ENCODE assay signal across 8 cellular contexts in genomic region chr2:218959141-218959731, GRCh38. TPM values are rescaled to one million over a fixed set of nuclear protein-coding genes. Genes with fewer than 3 reads are reported as not detected.
DNase-seq lines count a peak whose midpoint lies in the region; ATAC-seq, FAIRE-seq and TF ChIP-seq lines count a peak whose summit lies in the region.

TSS of gene CDK5R2 (plus strand) at chr2:218959666. CDS start at chr2:218959821, 155 bp downstream.

- H3K27ac ChIP-seq in RWPE1: no peak within 1 kb of the TSS

- H3K4me1 Mint-ChIP-seq in activated naive CD8-positive, alpha-beta T cell treated with anti-CD3 and anti-CD28 coated beads, Interleukin-2, amount 10 ng/mL, durations not matched to agents 7 days and 5 days: peaks cover 5% of the 10 kb centered on the region

- peak; percentile 91 for ATAC-seq in activated naive CD8-positive, alpha-beta T cell treated with anti-CD3 and anti-CD28 coated beads, Interleukin-2, amount 10 ng/mL, durations not matched to agents 7 days and 5 days (ENCODE audit: low read depth)
- peak; percentile 53 for ATAC-seq in Right ventricle myocardium inferior

- H3K9me3 Mint-ChIP-seq in activated naive CD8-positive, alpha-beta T cell treated with anti-CD3 and anti-CD28 coated beads, Interleukin-2, amount 10 ng/mL, durations not matched to agents 7 days and 5 days: no peaks in the 10 kb centered on the region

- no peaks in the 10 kb centered on the region for H3K36me3 Mint-ChIP-seq in activated naive CD8-positive, alpha-beta T cell treated with anti-CD3 and anti-CD28 coated beads, Interleukin-2, amount 10 ng/mL, durations not matched to agents 7 days and 5 days

- in situ Hi-C loops in G401 (cut with HindIII; ENCODE audit: low sequenced_read_pairs): no loop called here

- no peak for TF ChIP-seq POLR2A in H54 (IDR thresholded peaks at IDR 0.05; ENCODE audit: low read depth, low read length)

- H3K27me3 Mint-ChIP-seq in activated naive CD8-positive, alpha-beta T cell treated with anti-CD3 and anti-CD28 coated beads, Interleukin-2, amount 10 ng/mL, durations not matched to agents 7 days and 5 days: peaks cover 70% of the 10 kb centered on the region

- POLR2A ChIA-PET in RWPE1 (lab: Yijun Ruan, JAX; ENCODE audit: low non-redundant PET): no interaction called here
- POLR2A ChIA-PET in activated naive CD8-positive, alpha-beta T cell treated with anti-CD3 and anti-CD28 coated beads, Interleukin-2, amount 10 ng/mL, durations not matched to agents 7 days and 5 days (lab: Charles Lee): no interaction called here

- DNase-seq in G401 (ENCODE audit: low spot score): peak; percentile 96
- DNase-seq in H54 (ENCODE audit: insufficient read length, low spot score): peak; percentile 100
- no peak for DNase-seq in LNCaP clone FGC (ENCODE audit: low read depth)
- DNase-seq in RWPE1 (ENCODE audit: low spot score): peak; percentile 100
- peak; percentile 76 for DNase-seq in activated naive CD8-positive, alpha-beta T cell treated with anti-CD3 and anti-CD28 coated beads, Interleukin-2, amount 10 ng/mL, durations not matched to agents 7 days and 5 days
- DNase-seq in Right ventricle myocardium inferior (ENCODE audit: missing footprints): peak; percentile 78
- DNase-seq in pons (ENCODE audit: low spot score): peak; percentile 57
- DNase-seq in ureter (ENCODE audit: low spot score): peak; percentile 83

- TF ChIP-seq CTCF in LNCaP clone FGC (IDR thresholded peaks at IDR 0.05; ENCODE audit: control insufficient read depth, extremely low read depth, insufficient read depth) (no peak), RWPE1 (conservative IDR thresholded peaks at IDR 0.05; ENCODE audit: low read depth) (no peak)

- CTCF ChIA-PET in RWPE1 (lab: Yijun Ruan, JAX): interaction anchor here (0.6 to 2.0 kb wide), 5 partner anchors 9 to 107 kb away, joined by 3 to 10 read pairs (median 4); no protein-coding TSS in a partner anchor

- peak within 1 kb of the TSS; percentile 59 for H3K4me3 Mint-ChIP-seq in activated naive CD8-positive, alpha-beta T cell treated with anti-CD3 and anti-CD28 coated beads, Interleukin-2, amount 10 ng/mL, durations not matched to agents 7 days and 5 days

- intact Hi-C loops in Right ventricle myocardium inferior (cut with DNase I): no loop called here

- FAIRE-seq in H54 (lab: Jason Lieb, UNC): no peak

- H3K4me3 ChIP-seq in LNCaP clone FGC (ENCODE audit: low read depth, low read length): peak within 1 kb of the TSS; percentile 9; the same call in 1 of the 2 replicates

- no peak within 1 kb of the TSS for H3K27ac Mint-ChIP-seq in activated naive CD8-positive, alpha-beta T cell treated with anti-CD3 and anti-CD28 coated beads, Interleukin-2, amount 10 ng/mL, durations not matched to agents 7 days and 5 days

RNA-seq across cellular contexts. Expression of gene CDK5R2, which starts in this region (rescaled TPM):
- 0.51 and 2.2 TPM in 2 replicates for total RNA-seq in G401 (2014; rRNA removed; shearing (Covaris generic))
- total RNA-seq in activated naive CD8-positive, alpha-beta T cell treated with anti-CD3 and anti-CD28 coated beads, Interleukin-2, amount 10 ng/mL, durations not matched to agents 7 days and 5 days: not detected
- total RNA-seq in Right ventricle myocardium inferior: not detected
- not detected for total RNA-seq in ureter

Comparison
In these comparisons a context has a peak if more than half of its experiments do, and no peak if none do; other contexts are left out.
1. Peak in DNase-seq and ATAC-seq in activated naive CD8-positive, alpha-beta T cell treated with anti-CD3 and anti-CD28 coated beads, Interleukin-2, amount 10 ng/mL, durations not matched to agents 7 days and 5 days; RNA of the gene not detected or under 1 TPM.
2. Peak in DNase-seq and ATAC-seq in Right ventricle myocardium inferior; RNA of the gene not detected or under 1 TPM.
3. Peak in DNase-seq in ureter; RNA of the gene not detected or under 1 TPM.